8 cellular contexts compared by ENCODE assay signal in genomic region chr4:10063544-10064300, GRCh38. TPM values are rescaled to one million over a fixed set of nuclear protein-coding genes. Genes with fewer than 3 reads are reported as not detected.
DNase-seq lines count a peak whose midpoint lies in the region; ATAC-seq, FAIRE-seq and TF ChIP-seq lines count a peak whose summit lies in the region.

No MANE protein-coding gene starts in this region.

- no peaks in the 10 kb centered on the region for H3K4me1 Mint-ChIP-seq in Caco-2 (ENCODE audit: low read depth, unreplicated experiment)
- H3K4me1 Mint-ChIP-seq in brain: peaks cover 23% of the 10 kb centered on the region

- H3K4me3 ChIP-seq in Caco-2 (ENCODE audit: low read depth, low read length) (no peak overlapping the region), NB4 (ENCODE audit: low read depth, low read length) (no peak overlapping the region), keratinocyte (ENCODE audit: control insufficient read depth in 2 of 3, extremely low read depth in 1 of 3, insufficient read depth in 2 of 3, low read depth in 1 of 3, low read length in 3 of 3) (no peak overlapping the region)

- H4K20me1 ChIP-seq in keratinocyte (ENCODE audit: control insufficient read depth, extremely low read depth, insufficient read depth, low read length): no peaks in the 10 kb centered on the region

- H3K27ac ChIP-seq in keratinocyte (ENCODE audit: control insufficient read depth, insufficient read depth, low read length): no peak overlapping the region

- dilution Hi-C loops in keratinocyte (cut with MboI; ENCODE audit: extremely low pct_ligation_motif_present, low sequenced_read_pairs): no loop called here

- no peak overlapping the region for H3K9ac ChIP-seq in keratinocyte (ENCODE audit: control insufficient read depth, extremely low read depth, insufficient read depth, low read length)

- DNase-seq in Caco-2: peak; percentile 67 to 72
- peak; percentile 51 for DNase-seq in NB4 (ENCODE audit: low read depth)
- DNase-seq in keratinocyte (ENCODE audit: low read depth, low spot score): peak; percentile 25
- peak; percentile 86 for DNase-seq in superior temporal gyrus (ENCODE audit: extremely low spot score)
- DNase-seq in GM12891 (ENCODE audit: insufficient read length, low spot score): no peak

- ATAC-seq in HG03045 (IDR thresholded peaks at IDR 0.05; ENCODE audit: unreplicated experiment): no peak
- ATAC-seq in HG02623 (IDR thresholded peaks at IDR 0.05; ENCODE audit: unreplicated experiment): no peak

- intact Hi-C loops in Caco-2 (cut with micrococcal nuclease; ENCODE audit: unreplicated experiment): loop anchor here (1.0 to 5.0 kb wide), 4 partner anchors 44 to 300 kb away; no protein-coding TSS in a partner anchor

- no peaks in the 10 kb centered on the region for H3K27me3 Mint-ChIP-seq in Caco-2 (ENCODE audit: insufficient read depth, unreplicated experiment)
- H3K27me3 Mint-ChIP-seq in brain: no peaks in the 10 kb centered on the region

- H3K9me1 ChIP-seq in keratinocyte (ENCODE audit: control insufficient read depth, extremely low read depth, insufficient read depth, low read length): no peaks in the 10 kb centered on the region

- CTCF ChIA-PET in Caco-2 (lab: Charles Lee): interaction anchor here (0.6 to 1.9 kb wide), 4 partner anchors 45 to 303 kb away, joined by 3 to 13 read pairs (median 6); no protein-coding TSS in a partner anchor

- no peak overlapping the region for H3K27ac Mint-ChIP-seq in Caco-2 (ENCODE audit: unreplicated experiment)
- peak overlapping the region in 4 of 5 experiments; percentile 25 to 94 (median 72) for H3K27ac Mint-ChIP-seq in brain

- no peak for TF ChIP-seq POLR2A in NB4 (IDR thresholded peaks at IDR 0.05; ENCODE audit: extremely low read depth, insufficient read length)
- TF ChIP-seq POLR2A in GM12891 (IDR thresholded peaks at IDR 0.05; ENCODE audit: low read depth, low read length): no peak

- TF ChIP-seq CTCF in Caco-2 (IDR thresholded peaks at IDR 0.05; ENCODE audit: insufficient read depth in 1 of 2, low read depth in 1 of 2, low read length in 1 of 2, severe bottlenecking in 1 of 2, unreplicated experiment in 1 of 2): peak; percentile 56 to 79
- peak; percentile 27 for TF ChIP-seq CTCF in NB4 (IDR thresholded peaks at IDR 0.05; ENCODE audit: low read depth, low read length)
- peak; percentile 75 to 81 for TF ChIP-seq CTCF in brain (conservative IDR thresholded peaks at IDR 0.05)
- peak; percentile 86 to 95 (median 94) for TF ChIP-seq CTCF in keratinocyte (optimal IDR thresholded peaks at IDR 0.05 in 1 of 3, IDR thresholded peaks at IDR 0.05 in 1 of 3, conservative IDR thresholded peaks at IDR 0.05 in 1 of 3; ENCODE audit: extremely low read depth in 1 of 3, insufficient read depth in 2 of 3, low read length in 3 of 3)

- H3K27me3 ChIP-seq in Caco-2 (replicated peaks; ENCODE audit: control insufficient read depth, insufficient read depth, low read length) (no peaks in the 10 kb centered on the region), keratinocyte (ENCODE audit: control insufficient read depth, extremely low read depth, insufficient read depth, low read length) (no peaks in the 10 kb centered on the region)

- H3K4me1 ChIP-seq in Caco-2 (no peaks in the 10 kb centered on the region; the same call in 1 of the 2 replicates), keratinocyte (ENCODE audit: control insufficient read depth, extremely low read depth, insufficient read depth, low read length) (peaks cover 6% of the 10 kb centered on the region)

- POLR2A ChIA-PET in Caco-2 (lab: Charles Lee): interaction anchor here (0.6 kb wide), 1 partner anchor 162 kb away, joined by 5 read pairs; no protein-coding TSS in a partner anchor

- no TSS peak for BruUV-seq in Caco-2 (replicated peaks; lab: Mats Ljungman, UMichigan)

- no peaks in the 10 kb centered on the region for H3K79me2 ChIP-seq in keratinocyte (ENCODE audit: control insufficient read depth, insufficient read depth, low read length)

- H3K36me3 Mint-ChIP-seq in Caco-2 (ENCODE audit: insufficient read depth, unreplicated experiment): peaks cover 12% of the 10 kb centered on the region
- H3K36me3 Mint-ChIP-seq in brain: no peaks in the 10 kb centered on the region

- H3K4me3 Mint-ChIP-seq in Caco-2 (ENCODE audit: unreplicated experiment) (no peak overlapping the region), brain (no peak overlapping the region)

- FAIRE-seq in keratinocyte (lab: Jason Lieb, UNC) (peak; percentile 81), GM12891 (lab: Jason Lieb, UNC) (no peak)

- H3K36me3 ChIP-seq in Caco-2 (ENCODE audit: control insufficient read depth, insufficient read depth, low read length) (no peaks in the 10 kb centered on the region), keratinocyte (ENCODE audit: control insufficient read depth in 2 of 2, extremely low read depth in 1 of 2, insufficient read depth in 2 of 2, low read length in 2 of 2) (peaks cover 4 to 6% of the 10 kb centered on the region in 2 experiments)

- H3K4me2 ChIP-seq in keratinocyte (ENCODE audit: control insufficient read depth, extremely low read depth, insufficient read depth, low read depth, low read length): no peak overlapping the region

- no peaks in the 10 kb centered on the region for H3K9me3 Mint-ChIP-seq in Caco-2 (ENCODE audit: unreplicated experiment)
- H3K9me3 Mint-ChIP-seq in brain: no peaks in the 10 kb centered on the region

- H3K9me3 ChIP-seq in Caco-2: no peaks in the 10 kb centered on the region
- no peaks in the 10 kb centered on the region for H3K9me3 ChIP-seq in keratinocyte (ENCODE audit: control insufficient read depth, low read depth, low read length)

- no peak overlapping the region for H2AFZ ChIP-seq in keratinocyte (ENCODE audit: control insufficient read depth, low read length)

TF ChIP-seq in GM12891, 5 proteins besides CTCF, POLR2A, EP300 and RAD21:
- no peak for TF ChIP-seq POU2F2 (IDR thresholded peaks at IDR 0.05; ENCODE audit: low read depth, low read length)
- TF ChIP-seq TAF1 (IDR thresholded peaks at IDR 0.05; ENCODE audit: low read depth, low read length): no peak
TF ChIP-seq in GM12891: peak in this region for 0.

RNA-seq across cellular contexts. Expression of gene SLC2A9, which starts 42.4 kb away (rescaled TPM):
- 17.5 and 21.0 TPM in 2 replicates for total RNA-seq in Caco-2 (2022)
- polyA plus RNA-seq in brain (ENCODE audit: insufficient read depth, low read depth, low replicate concordance): 5.2 TPM
- 37.3 to 44.3 TPM (median 43.5 TPM) in 3 replicates for polyA plus RNA-seq in keratinocyte
- polyA plus RNA-seq in keratinocyte (2011; ENCODE audit: low read depth): 8.9 TPM
- polyA plus RNA-seq in keratinocyte (2011; cell fraction: cytosol; rRNA removed): 34.4 and 43.5 TPM in 2 replicates
- 71.8 and 91.0 TPM in 2 replicates for polyA plus RNA-seq in keratinocyte (2011; cell fraction: nucleus; rRNA removed)
- 11.5 and 33.7 TPM in 2 replicates for polyA plus RNA-seq in keratinocyte (2012; ENCODE audit: low replicate concordance)
- polyA minus RNA-seq in keratinocyte: 77.0 to 79.0 TPM (median 77.2 TPM) in 3 replicates
- polyA minus RNA-seq in keratinocyte (2011; cell fraction: cytosol; rRNA and poly(A)+ RNA removed): 61.0 TPM
- polyA minus RNA-seq in keratinocyte (2011; cell fraction: nucleus; rRNA and poly(A)+ RNA removed): 92.6 and 125 TPM in 2 replicates
- 0.56 TPM for polyA plus RNA-seq in GM12891 (2012; ENCODE audit: low read depth, missing spikeins)

RNA-seq across cellular contexts. Expression of gene WDR1, which starts 52.9 kb away (rescaled TPM):
- total RNA-seq in Caco-2 (2022): 250 and 270 TPM in 2 replicates
- polyA plus RNA-seq in brain (ENCODE audit: insufficient read depth, low read depth, low replicate concordance) (207 TPM), keratinocyte (388 to 423 TPM (median 388 TPM) in 3 replicates)
- 337 TPM for polyA plus RNA-seq in keratinocyte (2011; ENCODE audit: low read depth)
- 391 and 468 TPM in 2 replicates for polyA plus RNA-seq in keratinocyte (2011; cell fraction: cytosol; rRNA removed)
- polyA plus RNA-seq in keratinocyte (2011; cell fraction: nucleus; rRNA removed): 312 and 336 TPM in 2 replicates
- polyA plus RNA-seq in keratinocyte (2012; ENCODE audit: low replicate concordance): 204 and 352 TPM in 2 replicates
- 342 to 533 TPM (median 448 TPM) in 3 replicates for polyA minus RNA-seq in keratinocyte
- polyA minus RNA-seq in keratinocyte (2011; cell fraction: cytosol; rRNA and poly(A)+ RNA removed): 411 TPM
- polyA minus RNA-seq in keratinocyte (2011; cell fraction: nucleus; rRNA and poly(A)+ RNA removed): 185 and 236 TPM in 2 replicates
- polyA plus RNA-seq in GM12891 (2012; ENCODE audit: low read depth, missing spikeins): 199 TPM

Comparison
In these comparisons a context has a peak if more than half of its experiments do, and no peak if none do; other contexts are left out.
1. CTCF ChIP-seq: peak in every context shown above with its lines; median percentile 94 in keratinocyte; 78 in brain; 68 in Caco-2; 27 in NB4.